9 cellular contexts compared by ENCODE assay signal in the genomic region with DNA sequence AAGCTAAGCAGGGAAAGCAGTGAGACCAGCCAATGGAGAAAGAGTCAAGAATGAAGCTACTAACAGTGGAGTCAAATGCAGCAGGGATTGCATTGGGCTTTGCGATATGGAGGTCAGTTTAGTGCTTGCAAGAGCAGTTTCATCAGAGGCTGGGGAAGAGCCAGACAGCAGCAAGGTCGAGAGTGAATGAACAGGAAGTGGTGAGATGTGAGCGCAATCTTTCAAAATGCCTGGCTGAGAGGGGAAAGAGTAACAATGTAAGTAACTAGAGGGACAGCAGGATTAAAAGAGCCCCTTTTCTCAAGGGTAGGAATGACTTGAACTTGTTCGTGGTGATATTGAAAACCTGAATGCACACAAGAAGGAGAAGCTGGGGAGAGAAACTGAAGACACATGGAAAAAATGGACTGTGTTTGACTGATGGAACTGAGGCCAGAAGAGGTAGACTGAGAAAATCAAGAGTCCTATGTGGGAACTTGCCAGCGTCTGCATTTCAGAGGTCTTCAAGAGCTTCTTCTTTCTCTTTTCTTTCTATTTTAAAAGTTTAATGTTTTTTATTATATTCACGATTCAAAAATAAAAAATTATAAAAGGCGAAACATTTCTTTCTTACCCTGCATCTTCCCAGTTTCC. TPM values are rescaled to one million over a fixed set of nuclear protein-coding genes. Genes with fewer than 3 reads are reported as not detected.
A peak's percentile ranks its signal among the peaks of the same experiment; 100 is the strongest.
DNase-seq lines count a peak whose midpoint lies in the region; ATAC-seq and TF ChIP-seq lines count a peak whose summit lies in the region.
"Had no signal": no experiment of that assay in that cellular context is flagged by ENCODE, and none has a peak within 500 bp of the region (broad histone marks: within the 10 kb centered on the region; RNA-seq: fewer than 3 reads in every experiment).

No MANE protein-coding gene starts in this region.

- H3K4me3 ChIP-seq in choroid plexus epithelial cell (ENCODE audit: low read depth, low read length) (no peak overlapping the region), testis (no peak overlapping the region), suprapubic skin (no peak overlapping the region)
- H3K4me3 ChIP-seq: cardiac muscle cell had no signal

- TF ChIP-seq CTCF in choroid plexus epithelial cell (conservative IDR thresholded peaks at IDR 0.05; ENCODE audit: low read depth, low read length): no peak
- TF ChIP-seq CTCF in testis (IDR thresholded peaks at IDR 0.05): no peak
- no peak for TF ChIP-seq CTCF in suprapubic skin (IDR thresholded peaks at IDR 0.05)

- no peaks in the 10 kb centered on the region for H3K4me1 ChIP-seq in testis
- no peaks in the 10 kb centered on the region for H3K4me1 ChIP-seq in suprapubic skin

- no peaks in the 10 kb centered on the region for H3K9me3 ChIP-seq in testis
- no peaks in the 10 kb centered on the region for H3K9me3 ChIP-seq in suprapubic skin

- no peak overlapping the region for H3K27ac ChIP-seq in testis
- H3K27ac ChIP-seq in suprapubic skin: no peak overlapping the region
- H3K27ac ChIP-seq: cardiac muscle cell had no signal

- no peaks in the 10 kb centered on the region for H3K36me3 ChIP-seq in testis (ENCODE audit: low read depth, missing control alignments)
- no peaks in the 10 kb centered on the region for H3K36me3 ChIP-seq in suprapubic skin
- H3K36me3 ChIP-seq: cardiac muscle cell had no signal

- WGBS in testis, 2 donors: 57 to 66% methylated on average over 7 of the region's 7 CpGs
- WGBS in suprapubic skin: 76% methylated on average over 7 of the region's 7 CpGs

- no peak for TF ChIP-seq POLR2A in testis (IDR thresholded peaks at IDR 0.05)
- no peak for TF ChIP-seq POLR2A in suprapubic skin (IDR thresholded peaks at IDR 0.05)

- no peak for TF ChIP-seq EP300 in suprapubic skin (IDR thresholded peaks at IDR 0.05)

- H3K27me3 ChIP-seq in testis (no peaks in the 10 kb centered on the region), suprapubic skin (no peaks in the 10 kb centered on the region)
- H3K27me3 ChIP-seq: cardiac muscle cell had no signal

- peak; percentile 44 for DNase-seq in stimulated activated CD4-positive, alpha-beta T cell treated with anti-CD3 and anti-CD28 coated beads, Interleukin-15, amount 100 ng/mL, for 24 hours
- no peak for DNase-seq in stimulated activated CD4-positive, alpha-beta T cell treated with anti-CD3 and anti-CD28 coated beads, Interleukin-4, amount 100 ng/mL, for 1 hour
- DNase-seq in RPMI7951 (ENCODE audit: low read depth) (peak; percentile 15), choroid plexus epithelial cell (ENCODE audit: low read depth) (peak; percentile 92), testis (peak; percentile 47), suprapubic skin (ENCODE audit: low spot score in 2 of 2) (no peak)
- DNase-seq in effector CD8-positive, alpha-beta T cell (lab: John Stamatoyannopoulos, UW): no peak

- intact Hi-C loops in testis (cut with DNase I; ENCODE audit: low total_unique reads): no loop called here

- ATAC-seq in HG02938 (IDR thresholded peaks at IDR 0.05; ENCODE audit: unreplicated experiment): peak; percentile 81

RNA-seq across cellular contexts. Expression of a gene that starts 30.6 kb away (rescaled TPM):
- total RNA-seq in RPMI7951 (2014; rRNA removed; shearing (Covaris generic)): 0.24 and 0.29 TPM in 2 replicates
- total RNA-seq in testis (1 to 10 TPM; 3.9 to 4.2 TPM), suprapubic skin (10 to 100 TPM in 1 of 4 donors, 1 to 10 TPM in 3; 2.8 to 12.2 (median 3.0) TPM)
- polyA plus RNA-seq in testis (ENCODE audit: insufficient read depth, low read depth, low replicate concordance): 10.4 TPM
- total RNA-seq: cardiac muscle cell had no signal

RNA-seq across cellular contexts. Expression of a gene that starts 40.5 kb away (rescaled TPM):
- total RNA-seq in RPMI7951 (2014; rRNA removed; shearing (Covaris generic)): 21.3 and 25.8 TPM in 2 replicates
- total RNA-seq in testis (10 to 100 TPM; 44.7 to 45.1 TPM), suprapubic skin (10 to 100 TPM; 18.3 to 35.3 (median 28.9) TPM)
- 23.2 TPM for polyA plus RNA-seq in testis (ENCODE audit: insufficient read depth, low read depth, low replicate concordance)

Comparison
In these comparisons a context has a peak if more than half of its experiments do, and no peak if none do; other contexts are left out.
1. DNase-seq: peak in stimulated activated CD4-positive, alpha-beta T cell treated with anti-CD3 and anti-CD28 coated beads, Interleukin-15, amount 100 ng/mL, for 24 hours (single experiment), RPMI7951 (single experiment), choroid plexus epithelial cell (single experiment) and testis (single experiment); none in stimulated activated CD4-positive, alpha-beta T cell treated with anti-CD3 and anti-CD28 coated beads, Interleukin-4, amount 100 ng/mL, for 1 hour (single experiment), suprapubic skin (0 of 2) and effector CD8-positive, alpha-beta T cell (single experiment).